Comparison of ENCODE assay signal across 1 cellular context in the genomic region with DNA sequence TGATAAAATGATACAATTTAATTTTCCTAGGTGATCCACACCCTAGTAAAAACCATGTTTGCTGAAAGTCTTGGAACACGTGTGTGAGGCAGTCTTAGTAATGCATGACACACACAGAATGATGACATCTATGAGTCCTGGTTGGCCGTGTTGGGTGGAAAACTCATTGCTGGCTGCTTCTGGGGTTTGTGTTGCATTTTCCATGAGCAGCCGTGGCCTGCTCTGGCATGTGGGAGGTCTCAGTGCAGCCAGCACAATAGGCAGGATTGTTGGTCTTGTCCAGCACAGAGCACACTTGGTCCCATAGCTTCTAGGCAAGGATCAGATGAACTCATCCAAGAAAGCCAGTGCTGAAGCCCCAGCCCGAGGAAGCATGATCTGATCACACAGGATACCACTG.
TF ChIP-seq lines count a peak whose summit lies in the region.

No MANE protein-coding gene starts in this region.

TF ChIP-seq in H1, 55 proteins besides CTCF, POLR2A, EP300 and RAD21 (continued from another document):
- TF ChIP-seq ATF2 (IDR thresholded peaks at IDR 0.05; ENCODE audit: low read length) (no peak), POLR2AphosphoS5 (IDR thresholded peaks at IDR 0.05; ENCODE audit: low read depth, low read length) (no peak), TBP (IDR thresholded peaks at IDR 0.05; ENCODE audit: low read depth, low read length) (no peak), SIRT6 (IDR thresholded peaks at IDR 0.05; ENCODE audit: low read length) (no peak), POU5F1 (IDR thresholded peaks at IDR 0.05; ENCODE audit: low read depth, low read length) (no peak)
- TF ChIP-seq, protein P1, sequence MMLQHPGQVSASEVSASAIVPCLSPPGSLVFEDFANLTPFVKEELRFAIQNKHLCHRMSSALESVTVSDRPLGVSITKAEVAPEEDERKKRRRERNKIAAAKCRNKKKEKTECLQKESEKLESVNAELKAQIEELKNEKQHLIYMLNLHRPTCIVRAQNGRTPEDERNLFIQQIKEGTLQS (IDR thresholded peaks at IDR 0.05; ENCODE audit: insufficient read depth, low read depth, low read length), result no peak
